Comparison of ENCODE assay signal across 1 cellular context in the genomic region with DNA sequence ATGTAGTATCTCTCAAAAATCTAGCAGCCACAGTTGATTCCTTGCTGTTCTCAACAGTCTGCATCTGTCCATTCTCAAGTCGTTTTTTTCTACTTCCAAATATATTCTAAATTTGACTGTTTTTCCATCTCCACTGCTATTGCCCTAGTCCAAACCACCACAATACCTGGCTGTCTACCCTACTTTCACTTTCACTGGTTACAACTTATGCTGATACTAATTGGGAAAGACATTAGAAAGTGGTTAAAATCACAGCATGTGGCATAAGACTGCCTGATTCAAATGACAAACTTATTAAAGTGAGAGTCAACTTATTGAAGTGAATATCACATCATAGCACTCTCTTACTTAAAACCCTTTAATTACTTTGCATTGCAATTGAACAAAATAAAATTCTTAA.
TF ChIP-seq lines count a peak whose summit lies in the region.

No MANE protein-coding gene starts in this region.

TF ChIP-seq in K562, 482 proteins besides CTCF, POLR2A, EP300 and RAD21 (continued from another document):
- TF ChIP-seq, protein P1, sequence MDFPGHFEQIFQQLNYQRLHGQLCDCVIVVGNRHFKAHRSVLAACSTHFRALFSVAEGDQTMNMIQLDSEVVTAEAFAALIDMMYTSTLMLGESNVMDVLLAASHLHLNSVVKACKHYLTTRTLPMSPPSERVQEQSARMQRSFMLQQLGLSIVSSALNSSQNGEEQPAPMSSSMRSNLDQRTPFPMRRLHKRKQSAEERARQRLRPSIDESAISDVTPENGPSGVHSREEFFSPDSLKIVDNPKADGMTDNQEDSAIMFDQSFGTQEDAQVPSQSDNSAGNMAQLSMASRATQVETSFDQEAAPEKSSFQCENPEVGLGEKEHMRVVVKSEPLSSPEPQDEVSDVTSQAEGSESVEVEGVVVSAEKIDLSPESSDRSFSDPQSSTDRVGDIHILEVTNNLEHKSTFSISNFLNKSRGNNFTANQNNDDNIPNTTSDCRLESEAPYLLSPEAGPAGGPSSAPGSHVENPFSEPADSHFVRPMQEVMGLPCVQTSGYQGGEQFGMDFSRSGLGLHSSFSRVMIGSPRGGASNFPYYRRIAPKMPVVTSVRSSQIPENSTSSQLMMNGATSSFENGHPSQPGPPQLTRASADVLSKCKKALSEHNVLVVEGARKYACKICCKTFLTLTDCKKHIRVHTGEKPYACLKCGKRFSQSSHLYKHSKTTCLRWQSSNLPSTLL (IDR thresholded peaks at IDR 0.05), result no peak
- TF ChIP-seq TBP (optimal IDR thresholded peaks at IDR 0.05; ENCODE audit: low read depth, low read length), result no peak
- TF ChIP-seq DNMT1 (IDR thresholded peaks at IDR 0.05), result no peak
